In the genomic region with DNA sequence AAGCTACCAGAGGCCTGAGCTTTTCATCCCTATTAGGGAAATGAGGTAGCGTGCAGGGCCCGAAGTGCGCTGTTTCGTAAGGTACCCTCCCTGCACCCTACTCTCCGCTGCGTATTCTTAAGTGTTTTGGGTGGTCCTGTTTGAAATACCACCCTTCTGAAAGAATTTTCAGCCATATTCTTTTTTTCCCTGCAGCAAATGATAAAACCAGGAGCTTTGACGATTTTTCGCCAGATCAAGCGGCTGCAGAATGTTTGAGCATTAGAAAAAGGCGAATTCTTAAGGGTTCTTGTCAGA, we compare ENCODE assay signal across 9 cellular contexts. TPM values are rescaled to one million over a fixed set of nuclear protein-coding genes. Genes with fewer than 3 reads are reported as not detected.
DNase-seq lines count a peak whose midpoint lies in the region; ATAC-seq, FAIRE-seq and TF ChIP-seq lines count a peak whose summit lies in the region.
"Had no signal": no experiment of that assay in that cellular context is flagged by ENCODE, and none has a peak within 500 bp of the region (broad histone marks: within the 10 kb centered on the region; RNA-seq: fewer than 3 reads in every experiment).

No MANE protein-coding gene starts in this region.

- no peak for TF ChIP-seq EP300 in ovary (IDR thresholded peaks at IDR 0.05)

- no peaks in the 10 kb centered on the region for H3K9me3 Mint-ChIP-seq in WTC11

- peaks cover 39% of the 10 kb centered on the region for H3K4me1 Mint-ChIP-seq in WTC11

- 0 to 1% (median 0%) methylated on average over 10 of the region's 10 CpGs for WGBS in ovary, 3 donors

- POLR2A ChIA-PET in WTC11 (lab: Charles Lee): no interaction called here

- ATAC-seq in WTC11: peak; percentile 3; the same call in 1 of the 2 replicates

- peak overlapping the region; percentile 92 for H3K4me3 ChIP-seq in fibroblast of the aortic adventitia (ENCODE audit: low read depth, low read length)
- H3K4me3 ChIP-seq in ovary: peak overlapping the region; percentile 90

- peak overlapping the region; percentile 98 for H3K4me3 Mint-ChIP-seq in WTC11

- H3K36me3 ChIP-seq in ovary: no peaks in the 10 kb centered on the region

- H3K9me3 ChIP-seq in ovary: no peaks in the 10 kb centered on the region

- H3K36me3 Mint-ChIP-seq in WTC11: peaks cover 5% of the 10 kb centered on the region

- intact Hi-C loops in ovary (cut with DNase I): no loop called here

- H3K27ac Mint-ChIP-seq in WTC11: peak overlapping the region; percentile 94

- FAIRE-seq in urothelium cell line (lab: Jason Lieb, UNC): no peak
- FAIRE-seq: endometrium had no signal

- H3K27me3 ChIP-seq in ovary: no peaks in the 10 kb centered on the region

- peak overlapping the region; percentile 18 to 89 for H3K27ac ChIP-seq in ovary

- no peak for TF ChIP-seq POLR2A in ovary (IDR thresholded peaks at IDR 0.05)

- H3K27me3 Mint-ChIP-seq in WTC11 (ENCODE audit: low read depth): no peaks in the 10 kb centered on the region

- TF ChIP-seq CTCF in WTC11 (IDR thresholded peaks at IDR 0.05): no peak
- TF ChIP-seq CTCF in fibroblast of the aortic adventitia (IDR thresholded peaks at IDR 0.05; ENCODE audit: insufficient read depth, low read length): no peak
- no peak for TF ChIP-seq CTCF in ovary (IDR thresholded peaks at IDR 0.05)

- CTCF ChIA-PET in WTC11 (lab: Charles Lee): interaction anchor here (1.3 kb wide), 2 partner anchors 44 to 62 kb away, joined by 3 read pairs; no protein-coding TSS in a partner anchor

- H3K4me1 ChIP-seq in ovary (ENCODE audit: insufficient read depth): peaks cover 13% of the 10 kb centered on the region

- peak; percentile 73 for DNase-seq in activated effector memory CD4-positive, alpha-beta T cell treated with anti-CD3 and anti-CD28 coated beads, Interleukin-2, amount 50 U/mL, for 16 hours
- no peak for DNase-seq in activated effector memory CD4-positive, alpha-beta T cell treated with Interleukin-2 at 50 U/mL for 16 hours
- DNase-seq in WTC11 (ENCODE audit: low spot score): no peak
- peak; percentile 53 for DNase-seq in fibroblast of the aortic adventitia (ENCODE audit: low read depth)
- peak in 3 of 5 donors; percentile 34 to 54 (median 38) for DNase-seq in ovary
- no peak for DNase-seq in NCI-H524 (lab: John Stamatoyannopoulos, UW)
- no peak for DNase-seq in urothelium cell line (ENCODE audit: low spot score)
- no peak for DNase-seq in T1000 (lab: John Stamatoyannopoulos, UW)

TF ChIP-seq in WTC11, 78 proteins besides CTCF, POLR2A, EP300 and RAD21:
- TF ChIP-seq NR1H2 (CRISPR knock-in tag; IDR thresholded peaks at IDR 0.05): no peak
- TF ChIP-seq, protein P1, sequence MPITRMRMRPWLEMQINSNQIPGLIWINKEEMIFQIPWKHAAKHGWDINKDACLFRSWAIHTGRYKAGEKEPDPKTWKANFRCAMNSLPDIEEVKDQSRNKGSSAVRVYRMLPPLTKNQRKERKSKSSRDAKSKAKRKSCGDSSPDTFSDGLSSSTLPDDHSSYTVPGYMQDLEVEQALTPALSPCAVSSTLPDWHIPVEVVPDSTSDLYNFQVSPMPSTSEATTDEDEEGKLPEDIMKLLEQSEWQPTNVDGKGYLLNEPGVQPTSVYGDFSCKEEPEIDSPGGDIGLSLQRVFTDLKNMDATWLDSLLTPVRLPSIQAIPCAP (CRISPR knock-in tag; IDR thresholded peaks at IDR 0.05): no peak
- no peak for TF ChIP-seq HMGA2 (CRISPR knock-in tag; IDR thresholded peaks at IDR 0.05)
- TF ChIP-seq MXD4 (CRISPR knock-in tag; IDR thresholded peaks at IDR 0.05; ENCODE audit: borderline replicate concordance): no peak
- TF ChIP-seq JUN (CRISPR knock-in tag; IDR thresholded peaks at IDR 0.05): no peak
- TF ChIP-seq, protein P2, sequence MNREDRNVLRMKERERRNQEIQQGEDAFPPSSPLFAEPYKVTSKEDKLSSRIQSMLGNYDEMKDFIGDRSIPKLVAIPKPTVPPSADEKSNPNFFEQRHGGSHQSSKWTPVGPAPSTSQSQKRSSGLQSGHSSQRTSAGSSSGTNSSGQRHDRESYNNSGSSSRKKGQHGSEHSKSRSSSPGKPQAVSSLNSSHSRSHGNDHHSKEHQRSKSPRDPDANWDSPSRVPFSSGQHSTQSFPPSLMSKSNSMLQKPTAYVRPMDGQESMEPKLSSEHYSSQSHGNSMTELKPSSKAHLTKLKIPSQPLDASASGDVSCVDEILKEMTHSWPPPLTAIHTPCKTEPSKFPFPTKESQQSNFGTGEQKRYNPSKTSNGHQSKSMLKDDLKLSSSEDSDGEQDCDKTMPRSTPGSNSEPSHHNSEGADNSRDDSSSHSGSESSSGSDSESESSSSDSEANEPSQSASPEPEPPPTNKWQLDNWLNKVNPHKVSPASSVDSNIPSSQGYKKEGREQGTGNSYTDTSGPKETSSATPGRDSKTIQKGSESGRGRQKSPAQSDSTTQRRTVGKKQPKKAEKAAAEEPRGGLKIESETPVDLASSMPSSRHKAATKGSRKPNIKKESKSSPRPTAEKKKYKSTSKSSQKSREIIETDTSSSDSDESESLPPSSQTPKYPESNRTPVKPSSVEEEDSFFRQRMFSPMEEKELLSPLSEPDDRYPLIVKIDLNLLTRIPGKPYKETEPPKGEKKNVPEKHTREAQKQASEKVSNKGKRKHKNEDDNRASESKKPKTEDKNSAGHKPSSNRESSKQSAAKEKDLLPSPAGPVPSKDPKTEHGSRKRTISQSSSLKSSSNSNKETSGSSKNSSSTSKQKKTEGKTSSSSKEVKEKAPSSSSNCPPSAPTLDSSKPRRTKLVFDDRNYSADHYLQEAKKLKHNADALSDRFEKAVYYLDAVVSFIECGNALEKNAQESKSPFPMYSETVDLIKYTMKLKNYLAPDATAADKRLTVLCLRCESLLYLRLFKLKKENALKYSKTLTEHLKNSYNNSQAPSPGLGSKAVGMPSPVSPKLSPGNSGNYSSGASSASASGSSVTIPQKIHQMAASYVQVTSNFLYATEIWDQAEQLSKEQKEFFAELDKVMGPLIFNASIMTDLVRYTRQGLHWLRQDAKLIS (CRISPR knock-in tag; IDR thresholded peaks at IDR 0.05; ENCODE audit: borderline replicate concordance): no peak
- TF ChIP-seq IRF2 (CRISPR knock-in tag; IDR thresholded peaks at IDR 0.05; ENCODE audit: borderline replicate concordance, low read depth): no peak

RNA-seq across cellular contexts. Expression of a gene that starts 1.2 kb away (rescaled TPM):
- total RNA-seq in WTC11 (2021) (14.6 to 17.0 TPM (median 16.8 TPM) in 3 replicates), fibroblast of the aortic adventitia (ENCODE audit: low replicate concordance) (17.0 and 36.1 TPM in 2 replicates), ovary (10 to 100 TPM; 13.8 to 28.3 (median 26.2) TPM)
- 10 to 100 TPM; 12.4 to 19.1 TPM for polyA plus RNA-seq in ovary

Comparison
In these comparisons a context has a peak if more than half of its experiments do, and no peak if none do; other contexts are left out.
1. DNase-seq: peak in activated effector memory CD4-positive, alpha-beta T cell treated with anti-CD3 and anti-CD28 coated beads, Interleukin-2, amount 50 U/mL, for 16 hours (single experiment), fibroblast of the aortic adventitia (single experiment) and ovary (3 of 5); none in activated effector memory CD4-positive, alpha-beta T cell treated with Interleukin-2 at 50 U/mL for 16 hours (single experiment), WTC11 (single experiment), NCI-H524 (0 of 2), urothelium cell line (single experiment) and T1000 (single experiment).